In the genomic region with DNA sequence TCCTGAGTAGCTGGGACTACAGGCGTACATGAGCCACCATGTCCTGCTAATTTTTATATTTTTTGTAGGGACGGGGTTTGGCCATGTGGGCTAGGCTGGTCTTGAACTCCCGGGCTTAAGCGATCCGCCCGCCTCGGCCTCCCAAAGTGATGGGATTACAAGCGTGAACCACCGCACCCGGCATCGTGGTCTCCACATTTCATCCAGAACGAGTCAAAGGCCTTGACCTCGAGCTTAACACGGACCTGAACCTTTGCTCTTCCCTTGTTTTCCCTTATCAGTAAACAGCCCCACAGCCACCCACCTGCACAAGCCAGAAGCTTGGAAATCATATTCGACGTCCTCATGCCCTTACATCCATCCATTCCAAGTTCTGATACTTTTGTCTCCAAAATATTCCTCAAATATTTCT, we compare ENCODE assay signal across 7 cellular contexts. TPM values are rescaled to one million over a fixed set of nuclear protein-coding genes. Genes with fewer than 3 reads are reported as not detected.
DNase-seq lines count a peak whose midpoint lies in the region; ATAC-seq, FAIRE-seq and TF ChIP-seq lines count a peak whose summit lies in the region.

No MANE protein-coding gene starts in this region.

- no peaks in the 10 kb centered on the region for H3K4me1 ChIP-seq in right cardiac atrium (ENCODE audit: control insufficient read depth, insufficient read depth, low read length)
- peaks cover 0 to 6% of the 10 kb centered on the region in 2 donors for H3K4me1 ChIP-seq in small intestine (ENCODE audit: control insufficient read depth in 2 of 2, insufficient read depth in 1 of 2, low read depth in 1 of 2, low read length in 1 of 2)

- H3K4me3 ChIP-seq in HFF-Myc (replicated peaks; ENCODE audit: low read depth, low read length) (peak overlapping the region; percentile 91), right cardiac atrium (ENCODE audit: low read length) (peak overlapping the region; percentile 68), small intestine (ENCODE audit: low read depth in 1 of 2, low read length in 2 of 2) (peak overlapping the region; percentile 61 to 95)

- peak overlapping the region; percentile 96 for H3K27ac Mint-ChIP-seq in activated B cell treated with CpG ODN at 0.5 μM for 24 hours

- DNase-seq in HFF-Myc (ENCODE audit: extremely low read depth, low read depth): no peak
- DNase-seq in activated B cell treated with CpG ODN at 0.5 μM for 24 hours: no peak
- no peak for DNase-seq in right cardiac atrium
- DNase-seq in small intestine: peak; percentile 34
- no peak for DNase-seq in activated CD4-positive, alpha-beta T cell treated with anti-CD3 and anti-CD28 coated beads for 4 hours
- DNase-seq in stimulated activated CD4-positive, alpha-beta T cell treated with anti-CD3 and anti-CD28 coated beads, Interleukin-1b, Interleukin-23, amount 100 ng/mL, for 48 hours: no peak

- H3K4me3 Mint-ChIP-seq in activated B cell treated with CpG ODN at 0.5 μM for 24 hours: peak overlapping the region; percentile 95

- WGBS in right cardiac atrium: 88% methylated on average over 16 of the region's 16 CpGs
- 38 to 67% (median 62%) methylated on average over 16 of the region's 16 CpGs for WGBS in small intestine, 3 donors

- no peak for ATAC-seq in activated B cell treated with CpG ODN at 0.5 μM for 24 hours (ENCODE audit: low read depth)
- no peak for ATAC-seq in right cardiac atrium
- no peak for ATAC-seq in HG02623 (IDR thresholded peaks at IDR 0.05; ENCODE audit: unreplicated experiment)

- POLR2A ChIA-PET in activated B cell treated with CpG ODN at 0.5 μM for 24 hours (lab: Charles Lee): interaction anchor here (0.5 kb wide), 1 partner anchor 367 kb away, joined by 8 read pairs; no protein-coding TSS in a partner anchor

- H3K27me3 ChIP-seq in right cardiac atrium (ENCODE audit: control insufficient read depth, insufficient read depth) (no peaks in the 10 kb centered on the region), small intestine (ENCODE audit: control insufficient read depth in 2 of 2, insufficient read depth in 2 of 2, low read length in 2 of 2) (no peaks in the 10 kb centered on the region)

- CTCF ChIA-PET in activated B cell treated with CpG ODN at 0.5 μM for 24 hours (lab: Charles Lee): no interaction called here

- no peaks in the 10 kb centered on the region for H3K27me3 Mint-ChIP-seq in activated B cell treated with CpG ODN at 0.5 μM for 24 hours

- H3K27ac ChIP-seq in right cardiac atrium (ENCODE audit: low read length) (no peak overlapping the region), small intestine (ENCODE audit: low read depth in 1 of 2, low read length in 1 of 2) (peak overlapping the region; percentile 99)

- no peak for FAIRE-seq in small intestine (lab: Jason Lieb, UNC)

- H3K36me3 ChIP-seq in small intestine (ENCODE audit: control insufficient read depth in 2 of 2, insufficient read depth in 2 of 2, low read length in 2 of 2): peaks cover 0 to 2% of the 10 kb centered on the region in 2 donors

- no peaks in the 10 kb centered on the region for H3K9me3 Mint-ChIP-seq in activated B cell treated with CpG ODN at 0.5 μM for 24 hours

- H3K36me3 Mint-ChIP-seq in activated B cell treated with CpG ODN at 0.5 μM for 24 hours (ENCODE audit: low read depth): peaks cover 25% of the 10 kb centered on the region

- peaks cover 42% of the 10 kb centered on the region for H3K4me1 Mint-ChIP-seq in activated B cell treated with CpG ODN at 0.5 μM for 24 hours

- no peak for TF ChIP-seq CTCF in HFF-Myc (IDR thresholded peaks at IDR 0.05; ENCODE audit: low read depth, low read length, missing control alignments)
- no peak for TF ChIP-seq CTCF in activated B cell treated with CpG ODN at 0.5 μM for 24 hours (IDR thresholded peaks at IDR 0.05)

- H3K9me3 ChIP-seq in right cardiac atrium (ENCODE audit: control insufficient read depth, low read length) (no peaks in the 10 kb centered on the region), small intestine (ENCODE audit: control insufficient read depth, low read depth) (no peaks in the 10 kb centered on the region)

- intact Hi-C loops in activated B cell treated with CpG ODN at 0.5 μM for 24 hours (cut with micrococcal nuclease) (no loop called here), right cardiac atrium (cut with DNase I) (no loop called here)

RNA-seq across cellular contexts. Expression of a gene that starts 1.3 kb away (rescaled TPM):
- total RNA-seq in activated B cell treated with CpG ODN at 0.5 μM for 24 hours: 44.0 and 50.3 TPM in 2 replicates
- total RNA-seq in right cardiac atrium: 10 to 100 TPM; 17.7 to 23.0 (median 18.0) TPM
- polyA plus RNA-seq in right cardiac atrium: 14.1 TPM
- 10 to 100 TPM; 10.3 to 17.3 (median 10.5) TPM for polyA plus RNA-seq in small intestine
